ENCODE assay signal across 8 cellular contexts in the genomic region with DNA sequence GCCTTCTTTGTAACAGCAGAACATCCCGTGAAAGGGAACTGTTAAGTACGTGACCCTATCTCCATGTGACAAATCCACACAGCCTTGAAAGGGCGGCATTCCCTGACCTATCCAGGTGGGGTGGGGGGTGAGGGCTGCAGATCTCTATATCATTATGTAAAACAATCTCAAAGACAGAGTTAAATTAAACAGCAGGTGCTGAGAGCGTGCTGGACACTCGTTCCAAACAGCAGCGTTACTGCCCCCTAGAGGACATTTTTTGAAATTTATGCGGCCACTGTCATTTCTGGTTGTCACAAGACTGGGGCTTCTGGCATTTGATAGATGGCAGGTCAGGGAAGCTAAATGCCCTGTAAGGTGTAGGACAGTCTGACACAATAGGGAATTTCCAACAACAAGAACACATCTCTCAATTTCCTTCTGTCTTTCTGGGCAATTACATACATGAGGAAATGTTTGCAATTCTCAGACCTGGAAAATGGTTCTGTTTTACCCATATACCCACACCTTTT. TPM values are rescaled to one million over a fixed set of nuclear protein-coding genes. Genes with fewer than 3 reads are reported as not detected.
A peak's percentile ranks its signal among the peaks of the same experiment; 100 is the strongest.
DNase-seq lines count a peak whose midpoint lies in the region; ATAC-seq and TF ChIP-seq lines count a peak whose summit lies in the region.

No MANE protein-coding gene starts in this region.

- peak; percentile 75 for DNase-seq in GM10266 (ENCODE audit: extremely low spot score)
- peak; percentile 82 for DNase-seq in NCI-H146 (lab: John Stamatoyannopoulos, UW)
- DNase-seq in T-helper 1 cell = peak; percentile 30 to 71 (median 65)
- peak; percentile 56 for DNase-seq in amniotic epithelial cell (ENCODE audit: low read depth)
- peak in 1 of 2 donors; percentile 85 for DNase-seq in heart right ventricle
- DNase-seq in retina = peak; percentile 88

- peak; percentile 72 for TF ChIP-seq CTCF in GM10266 (IDR thresholded peaks at IDR 0.05; ENCODE audit: control insufficient read depth, insufficient read depth, low read depth, missing control alignments)
- peak; percentile 73 to 90 (median 85) for TF ChIP-seq CTCF in heart right ventricle (IDR thresholded peaks at IDR 0.05)

- H3K4me1 ChIP-seq in heart right ventricle = peaks cover under 1 to 58% (median 9%) of the 10 kb centered on the region in 9 donors

- no peaks in the 10 kb centered on the region for H3K9me3 ChIP-seq in heart right ventricle

- peak overlapping the region in 1 of 10 donors; percentile 30 for H3K27ac ChIP-seq in heart right ventricle

- no peak overlapping the region for H3K4me3 ChIP-seq in heart right ventricle

- intact Hi-C loops in heart right ventricle (cut with DNase I) = loop anchor here in 8 of 10 donors (1.0 to 5.0 kb wide), 5 partner anchors 119 to 189 kb away; a partner anchor contains a TSS

- H3K27me3 ChIP-seq in heart right ventricle = no peaks in the 10 kb centered on the region

- peak in 7 of 8 donors; percentile 8 to 45 (median 40) for ATAC-seq in heart right ventricle
- no peak for ATAC-seq in GM21737 (IDR thresholded peaks at IDR 0.05; ENCODE audit: unreplicated experiment)
- no peak for ATAC-seq in GM18498 (IDR thresholded peaks at IDR 0.05; ENCODE audit: unreplicated experiment)

- WGBS in heart right ventricle, 2 donors = 0 to 2% methylated on average over 7 of the region's 7 CpGs

- no peaks in the 10 kb centered on the region for H3K36me3 ChIP-seq in heart right ventricle

RNA-seq across cellular contexts. Expression of a gene that starts 6.7 kb away (rescaled TPM):
- total RNA-seq in heart right ventricle = 10 to 100 TPM; 36.3 to 54.7 (median 43.1) TPM
- 100 to 1,000 TPM in 1 of 2 donors, 10 to 100 TPM in 1; 81.8 to 105 TPM for polyA plus RNA-seq in heart right ventricle

RNA-seq across cellular contexts. Expression of a gene that starts 13.8 kb away (rescaled TPM):
- 100 to 1,000 TPM; 113 to 303 (median 154) TPM for total RNA-seq in heart right ventricle
- 100 to 1,000 TPM in 1 of 2 donors, 10 to 100 TPM in 1; 41.5 to 103 TPM for polyA plus RNA-seq in heart right ventricle

RNA-seq across cellular contexts. Expression of a gene that starts 22.9 kb away (rescaled TPM):
- total RNA-seq in heart right ventricle = 1 to 10 TPM in 4 of 10 donors, under 1 TPM in 5, not detected in 1; 0.15 to 1.9 (median 0.69) TPM
- under 1 TPM in 1 of 2 donors, not detected in 1; 0.38 TPM for polyA plus RNA-seq in heart right ventricle

RNA-seq across cellular contexts. Expression of a gene that starts 32.3 kb away (rescaled TPM):
- total RNA-seq in heart right ventricle = under 1 TPM; 0.25 to 0.95 (median 0.46) TPM
- under 1 TPM; 0.29 to 0.57 TPM for polyA plus RNA-seq in heart right ventricle

RNA-seq across cellular contexts. Expression of a gene that starts 58.1 kb away (rescaled TPM):
- 1 to 10 TPM in 1 of 10 donors, under 1 TPM in 8, not detected in 1; 0.18 to 1.2 (median 0.62) TPM for total RNA-seq in heart right ventricle
- polyA plus RNA-seq in heart right ventricle = 1 to 10 TPM in 1 of 2 donors, under 1 TPM in 1; 0.30 to 1.2 TPM

Comparison
In these comparisons a context has a peak if more than half of its experiments do, and no peak if none do; other contexts are left out.
1. ATAC-seq: peak in heart right ventricle (7 of 8); none in GM21737 (single experiment) and GM18498 (single experiment).